1 cellular context compared by ENCODE assay signal in the genomic region with DNA sequence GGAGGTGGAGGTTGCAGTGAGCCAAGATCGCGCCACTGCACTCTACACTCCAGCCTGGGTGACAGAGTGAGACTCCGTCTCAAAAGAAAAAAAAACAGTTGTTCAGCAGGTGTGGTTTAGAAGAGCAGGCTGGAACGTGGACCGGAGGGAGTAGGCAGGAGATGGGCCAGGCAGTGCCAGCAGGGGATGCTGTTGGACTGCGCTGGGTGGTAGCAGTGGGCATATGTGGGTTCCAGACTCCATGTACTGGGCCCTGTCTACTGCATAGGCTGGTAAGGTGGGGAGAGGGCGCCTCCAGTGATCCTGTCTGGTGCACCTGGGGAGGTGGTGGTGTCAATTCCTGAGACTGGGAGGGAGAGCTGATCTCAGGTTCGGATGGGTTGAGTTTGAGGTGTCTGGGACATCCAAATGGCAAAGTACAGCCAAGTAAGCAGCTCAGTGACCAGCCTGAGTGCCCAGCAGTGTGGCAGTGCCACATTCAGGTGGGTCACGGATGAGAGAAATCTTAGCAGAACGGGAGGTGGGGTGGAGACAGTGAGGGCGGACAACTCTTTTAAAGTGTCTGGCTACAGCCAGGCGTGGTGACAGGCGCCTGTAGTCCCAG.
TF ChIP-seq lines count a peak whose summit lies in the region.

No MANE protein-coding gene starts in this region.

TF ChIP-seq in GM23338, 12 proteins besides CTCF, POLR2A, EP300 and RAD21 (continued from another document):
- TF ChIP-seq ZNF462 (CRISPR knock-in tag; IDR thresholded peaks at IDR 0.05) (no peak), EZH2 (IDR thresholded peaks at IDR 0.05; ENCODE audit: low read depth, unreplicated experiment) (no peak), POLR2AphosphoS5 (IDR thresholded peaks at IDR 0.05; ENCODE audit: low read depth) (no peak)
